Comparison of ENCODE assay signal across 9 cellular contexts in the genomic region with DNA sequence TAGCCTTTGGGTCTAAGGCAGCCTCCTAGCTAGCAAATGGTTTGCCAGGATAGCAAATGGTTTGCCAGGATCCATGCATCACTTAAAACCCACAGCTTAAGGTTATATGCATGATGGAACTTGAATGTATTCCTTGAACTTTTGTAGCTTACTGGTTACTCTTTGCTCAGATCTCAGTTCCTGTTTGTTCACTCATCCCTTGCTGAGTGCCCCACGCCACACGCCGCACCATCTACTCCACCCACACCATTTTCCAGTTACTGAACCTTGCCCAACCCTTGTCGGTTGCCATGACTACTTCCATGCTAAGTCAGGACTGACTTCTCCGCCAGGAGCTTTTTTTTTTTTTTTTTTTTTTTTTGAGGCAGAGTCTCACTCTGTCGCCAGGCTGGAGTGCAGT. TPM values are rescaled to one million over a fixed set of nuclear protein-coding genes. Genes with fewer than 3 reads are reported as not detected.
A peak's percentile ranks its signal among the peaks of the same experiment; 100 is the strongest.
DNase-seq lines count a peak whose midpoint lies in the region; ATAC-seq and TF ChIP-seq lines count a peak whose summit lies in the region.
"Had no signal": no experiment of that assay in that cellular context is flagged by ENCODE, and none has a peak within 500 bp of the region (broad histone marks: within the 10 kb centered on the region; RNA-seq: fewer than 3 reads in every experiment).

No MANE protein-coding gene starts in this region.

- H3K27me3 ChIP-seq in BLaER1 treated with 17β-estradiol and CSF1 and Interleukin-3, amounts not matched to agents 10 nM and 100 nM, result no peaks in the 10 kb centered on the region
- H3K27me3 ChIP-seq in kidney epithelial cell (ENCODE audit: control insufficient read depth, insufficient read depth, low read length), result no peaks in the 10 kb centered on the region
- H3K27me3 ChIP-seq in testis, result no peaks in the 10 kb centered on the region
- H3K27me3 ChIP-seq: adrenal gland had no signal

- peak; percentile 96 for ATAC-seq in GM18858 (IDR thresholded peaks at IDR 0.05; ENCODE audit: unreplicated experiment)
- ATAC-seq in HG02970 (IDR thresholded peaks at IDR 0.05; ENCODE audit: low FRiP score, unreplicated experiment), result peak; percentile 58

- peaks cover 0 to 15% (median 8%) of the 10 kb centered on the region in 11 experiments; a peak in 12 of 22 replicates for H3K9me3 ChIP-seq in BLaER1 treated with 17β-estradiol and CSF1 and Interleukin-3, amounts not matched to agents 10 nM and 100 nM (replicated peaks in 1 of 11)
- no peaks in the 10 kb centered on the region for H3K9me3 ChIP-seq in testis
- H3K9me3 ChIP-seq: adrenal gland had no signal

- H3K4me1 ChIP-seq in BLaER1 treated with 17β-estradiol and CSF1 and Interleukin-3, amounts not matched to agents 10 nM and 100 nM, result peaks cover 20 to 49% (median 26%) of the 10 kb centered on the region in 10 experiments
- no peaks in the 10 kb centered on the region for H3K4me1 ChIP-seq in testis
- H3K4me1 ChIP-seq: adrenal gland had no signal

- peak overlapping the region; percentile 62 to 88 (median 72) for H3K4me2 ChIP-seq in BLaER1 treated with 17β-estradiol and CSF1 and Interleukin-3, amounts not matched to agents 10 nM and 100 nM

- H4K20me1 ChIP-seq in BLaER1 treated with 17β-estradiol and CSF1 and Interleukin-3, amounts not matched to agents 10 nM and 100 nM, result no peaks in the 10 kb centered on the region

- WGBS in testis, 2 donors, result 70 to 74% methylated on average over 5 to 6 of the region's 6 CpGs

- H3K36me3 ChIP-seq in BLaER1 treated with 17β-estradiol and CSF1 and Interleukin-3, amounts not matched to agents 10 nM and 100 nM, result no peaks in the 10 kb centered on the region
- H3K36me3 ChIP-seq in kidney epithelial cell (ENCODE audit: control insufficient read depth, insufficient read depth, low read length), result no peaks in the 10 kb centered on the region
- no peaks in the 10 kb centered on the region for H3K36me3 ChIP-seq in testis (ENCODE audit: low read depth, missing control alignments)
- H3K36me3 ChIP-seq: adrenal gland had no signal

- H3K4me3 ChIP-seq in BLaER1 treated with 17β-estradiol and CSF1 and Interleukin-3, amounts not matched to agents 10 nM and 100 nM, result peak overlapping the region in 3 of 10 experiments; percentile 17 to 32 (median 27); a peak in 6 of 20 replicates
- H3K4me3 ChIP-seq in kidney epithelial cell (ENCODE audit: low read depth, low read length) (no peak overlapping the region), testis (no peak overlapping the region)
- H3K4me3 ChIP-seq: adrenal gland had no signal

- intact Hi-C loops in testis (cut with DNase I; ENCODE audit: low total_unique reads), result no loop called here

- TF ChIP-seq POLR2A in testis (IDR thresholded peaks at IDR 0.05), result no peak

- H3K27ac ChIP-seq in BLaER1 treated with 17β-estradiol and CSF1 and Interleukin-3, amounts not matched to agents 10 nM and 100 nM, result peak overlapping the region; percentile 63 to 82 (median 79)
- H3K27ac ChIP-seq in testis, result no peak overlapping the region
- H3K27ac ChIP-seq: adrenal gland had no signal

- TF ChIP-seq CTCF in kidney epithelial cell (IDR thresholded peaks at IDR 0.05; ENCODE audit: insufficient read depth, low read length, poor library complexity, severe bottlenecking) (no peak), testis (IDR thresholded peaks at IDR 0.05) (no peak)

- DNase-seq in NCI-H748 (lab: John Stamatoyannopoulos, UW; ENCODE audit: unreplicated experiment) (peak; percentile 76), kidney epithelial cell (ENCODE audit: low read depth) (peak; percentile 94), NCI-H2081 (lab: John Stamatoyannopoulos, UW) (no peak), GF-D8 (lab: John Stamatoyannopoulos, UW) (no peak), testis (no peak)

- peak overlapping the region; percentile 37 to 66 (median 59); a peak in 20 of 22 replicates for H3K9ac ChIP-seq in BLaER1 treated with 17β-estradiol and CSF1 and Interleukin-3, amounts not matched to agents 10 nM and 100 nM

RNA-seq across cellular contexts. Expression of a gene that starts 29.5 kb away (rescaled TPM):
- total RNA-seq in kidney epithelial cell (31.3 and 40.8 TPM in 2 replicates), testis (10 to 100 TPM; 26.5 to 30.2 TPM)
- 16.5 TPM for polyA plus RNA-seq in testis (ENCODE audit: insufficient read depth, low read depth, low replicate concordance)

Comparison
In these comparisons a context has a peak if more than half of its experiments do, and no peak if none do; other contexts are left out.
1. H3K27ac ChIP-seq: peak in BLaER1 treated with 17β-estradiol and CSF1 and Interleukin-3, amounts not matched to agents 10 nM and 100 nM (11 of 11); none in testis (0 of 2).
2. DNase-seq: peak in NCI-H748 (single experiment) and kidney epithelial cell (single experiment); none in NCI-H2081 (0 of 2), GF-D8 (single experiment) and testis (single experiment).